Comparison of ENCODE assay signal across 7 cellular contexts in genomic region chr1:224114787-224115175, GRCh38. TPM values are rescaled to one million over a fixed set of nuclear protein-coding genes. Genes with fewer than 3 reads are reported as not detected.
DNase-seq lines count a peak whose midpoint lies in the region; ATAC-seq and TF ChIP-seq lines count a peak whose summit lies in the region.

No MANE protein-coding gene starts in this region.

- H3K27ac ChIP-seq in GM23248, result peak overlapping the region; percentile 78
- peak overlapping the region; percentile 81 to 92; a peak in 3 of 4 replicates for H3K27ac ChIP-seq in SK-N-SH (ENCODE audit: low read depth in 2 of 2, low read length in 1 of 2)
- H3K27ac ChIP-seq in parathyroid adenoma, result peak overlapping the region; percentile 75

- in situ Hi-C loops in GM23248 (cut with MboI), result no loop called here

- WGBS in GM23248 (ENCODE audit: low coverage in 1 of 2, low lambda C conversion rate in 2 of 2, missing lambda C conversion rate in 2 of 2), 2 experiments, result 3 to 4% methylated on average over 11 of the region's 11 CpGs
- 0% methylated on average over 11 of the region's 11 CpGs for WGBS in SK-N-SH (ENCODE audit: low lambda C conversion rate)

- H3K4me1 ChIP-seq in GM23248 (ENCODE audit: insufficient read depth), result peaks cover 12% of the 10 kb centered on the region
- H3K4me1 ChIP-seq in SK-N-SH (ENCODE audit: control insufficient read depth in 1 of 2, insufficient read depth in 2 of 2, low read depth in 1 of 2, low read length in 1 of 2), result peaks cover 0 to 20% of the 10 kb centered on the region in 2 experiments; a peak in 3 of 4 replicates
- H3K4me1 ChIP-seq in parathyroid adenoma, result no peaks in the 10 kb centered on the region

- peak overlapping the region; percentile 93 for H3K4me3 ChIP-seq in GM23248
- H3K4me3 ChIP-seq in SK-N-SH (ENCODE audit: low read depth in 2 of 2, low read length in 1 of 2), result peak overlapping the region; percentile 91 to 99
- peak overlapping the region; percentile 89 for H3K4me3 ChIP-seq in fibroblast of the aortic adventitia (ENCODE audit: low read depth, low read length)
- peak overlapping the region; percentile 77 for H3K4me3 ChIP-seq in parathyroid adenoma (ENCODE audit: low read depth, low read length)

- peaks cover 4% of the 10 kb centered on the region; the same call in 1 of the 2 replicates for H3K36me3 ChIP-seq in GM23248 (ENCODE audit: low read depth)
- H3K36me3 ChIP-seq in SK-N-SH (replicated peaks in 1 of 2; ENCODE audit: control insufficient read depth in 1 of 2, insufficient read depth in 2 of 2, low read length in 1 of 2), result peaks cover 0 to 10% of the 10 kb centered on the region in 2 experiments
- H3K36me3 ChIP-seq in parathyroid adenoma (ENCODE audit: control insufficient read depth, insufficient read depth, low read length), result no peaks in the 10 kb centered on the region

- POLR2A ChIA-PET in SK-N-SH (lab: Yijun Ruan, JAX), result no interaction called here

- H3K9ac ChIP-seq in GM23248 (peak overlapping the region; percentile 95), SK-N-SH (peak overlapping the region; percentile 93), parathyroid adenoma (peak overlapping the region; percentile 50)

- H4K20me1 ChIP-seq in GM23248 (ENCODE audit: insufficient read depth) (0 out of 2 replicates have a peak, but pooled peaks cover 4% of the 10 kb centered on the region), SK-N-SH (ENCODE audit: insufficient read depth) (peaks cover 11% of the 10 kb centered on the region)

- H3K9me2 ChIP-seq in GM23248 (ENCODE audit: insufficient read depth), result no peaks in the 10 kb centered on the region
- no peaks in the 10 kb centered on the region for H3K9me2 ChIP-seq in SK-N-SH

- H3K4me2 ChIP-seq in GM23248 (ENCODE audit: unreplicated experiment) (peak overlapping the region; percentile 95), SK-N-SH (peak overlapping the region; percentile 83), parathyroid adenoma (ENCODE audit: low read length) (peak overlapping the region; percentile 78)

- TF ChIP-seq CTCF in SK-N-SH (IDR thresholded peaks at IDR 0.05) (no peak), fibroblast of the aortic adventitia (IDR thresholded peaks at IDR 0.05; ENCODE audit: insufficient read depth, low read length) (no peak), parathyroid adenoma (IDR thresholded peaks at IDR 0.05) (no peak)

- H3K9me3 ChIP-seq in GM23248 (ENCODE audit: low read depth) (no peaks in the 10 kb centered on the region), SK-N-SH (no peaks in the 10 kb centered on the region), parathyroid adenoma (ENCODE audit: control insufficient read depth, low read length) (no peaks in the 10 kb centered on the region)

- no peaks in the 10 kb centered on the region for H3K27me3 ChIP-seq in GM23248 (replicated peaks; ENCODE audit: insufficient read depth)
- H3K27me3 ChIP-seq in SK-N-SH (ENCODE audit: insufficient read depth), result peaks cover 5% of the 10 kb centered on the region; the same call in 1 of the 2 replicates
- H3K27me3 ChIP-seq in parathyroid adenoma (ENCODE audit: control insufficient read depth, insufficient read depth, low read length), result no peaks in the 10 kb centered on the region

- CTCF ChIA-PET in SK-N-SH (lab: Yijun Ruan, JAX), result interaction anchor here (0.7 to 5.0 kb wide), 9 partner anchors 8 to 343 kb away, joined by 3 to 32 read pairs (median 3); partner anchors contain the start of gene NVL

- DNase-seq in GM23248, result peak; percentile 52
- DNase-seq in SK-N-SH, result peak; percentile 14
- peak; percentile 8 for DNase-seq in fibroblast of the aortic adventitia (ENCODE audit: low read depth)
- DNase-seq in COLO668 (lab: John Stamatoyannopoulos, UW; ENCODE audit: unreplicated experiment), result no peak
- no peak for DNase-seq in NCI-H1436 treated with DMSO at 0.1 percent for 48 hours (lab: John Stamatoyannopoulos, UW)

- no peak for ATAC-seq in GM21367 (IDR thresholded peaks at IDR 0.05; ENCODE audit: unreplicated experiment)

- H3F3A ChIP-seq in GM23248 (ENCODE audit: insufficient read depth) (peaks cover 5% of the 10 kb centered on the region), SK-N-SH (replicated peaks; ENCODE audit: insufficient read depth) (no peaks in the 10 kb centered on the region)

- H2AFZ ChIP-seq in GM23248 (peak overlapping the region; percentile 94), SK-N-SH (ENCODE audit: low read depth) (peak overlapping the region; percentile 92; the same call in 1 of the 2 replicates), parathyroid adenoma (peak overlapping the region; percentile 92)

- no peak for TF ChIP-seq RAD21 in SK-N-SH (IDR thresholded peaks at IDR 0.05; ENCODE audit: low read length)

- H3K79me2 ChIP-seq in GM23248 (ENCODE audit: insufficient read depth) (peaks cover 68% of the 10 kb centered on the region), SK-N-SH (ENCODE audit: insufficient read depth) (peaks cover 62% of the 10 kb centered on the region), parathyroid adenoma (peaks cover 9% of the 10 kb centered on the region)

- no peak for TF ChIP-seq EP300 in SK-N-SH (IDR thresholded peaks at IDR 0.05; ENCODE audit: borderline replicate concordance in 1 of 2, low read depth in 1 of 2, low read length in 1 of 2)

TF ChIP-seq in SK-N-SH, 30 proteins besides CTCF, POLR2A, EP300 and RAD21:
- TF ChIP-seq FOSL2 (IDR thresholded peaks at IDR 0.05; ENCODE audit: borderline replicate concordance, low read depth), result no peak
- TF ChIP-seq NFIC (IDR thresholded peaks at IDR 0.05; ENCODE audit: borderline replicate concordance), result no peak
- no peak for TF ChIP-seq YY1 (IDR thresholded peaks at IDR 0.05; ENCODE audit: low read depth)
- TF ChIP-seq POLR2AphosphoS5 (IDR thresholded peaks at IDR 0.05; ENCODE audit: low read depth, low read length), result no peak
- no peak for TF ChIP-seq ZBTB33 (IDR thresholded peaks at IDR 0.05; ENCODE audit: borderline replicate concordance, low read depth)
- no peak for TF ChIP-seq GABPA (IDR thresholded peaks at IDR 0.05; ENCODE audit: low read depth)
- no peak for TF ChIP-seq MEF2A (IDR thresholded peaks at IDR 0.05; ENCODE audit: borderline replicate concordance, low read depth)
- TF ChIP-seq RXRA (IDR thresholded peaks at IDR 0.05; ENCODE audit: borderline replicate concordance, low read depth), result no peak
- no peak for TF ChIP-seq SIN3A (IDR thresholded peaks at IDR 0.05; ENCODE audit: borderline replicate concordance, low read depth, low read length)
- no peak for TF ChIP-seq PBX3 (IDR thresholded peaks at IDR 0.05)

RNA-seq across cellular contexts. Expression of gene FBXO28, which starts 0.9 kb away (rescaled TPM):
- 28.5 and 31.8 TPM in 2 replicates for total RNA-seq in GM23248 (2014; rRNA removed; shearing (Covaris generic))
- polyA plus RNA-seq in GM23248 (2016; fragmentation: Nextera tagmentation; extraction: Ambion mirVana) (14.9 and 15.5 TPM in 2 replicates), SK-N-SH (2012; rRNA removed) (8.1 and 12.1 TPM in 2 replicates)
- 12.2 and 13.5 TPM in 2 replicates for polyA plus RNA-seq in SK-N-SH (2012; cell fraction: cytosol; rRNA removed)
- 6.4 and 11.4 TPM in 2 replicates for polyA plus RNA-seq in SK-N-SH (2012; cell fraction: nucleus; rRNA removed)
- 14.7 and 37.1 TPM in 2 replicates for total RNA-seq in fibroblast of the aortic adventitia (ENCODE audit: low replicate concordance)

Comparison
In these comparisons a context has a peak if more than half of its experiments do, and no peak if none do; other contexts are left out.
1. DNase-seq: peak in GM23248 (single experiment), SK-N-SH (single experiment) and fibroblast of the aortic adventitia (single experiment); none in COLO668 (single experiment) and NCI-H1436 treated with DMSO at 0.1 percent for 48 hours (single experiment).
2. Peak in every context shown above with its lines, with median percentiles within 50 percentile points of each other: H2AFZ ChIP-seq, H3K27ac ChIP-seq, H3K4me2 ChIP-seq, H3K4me3 ChIP-seq and H3K9ac ChIP-seq.